Comparison of ENCODE assay signal across 8 cellular contexts in genomic region chr5:175951339-175951969, GRCh38. TPM values are rescaled to one million over a fixed set of nuclear protein-coding genes. Genes with fewer than 3 reads are reported as not detected.
DNase-seq lines count a peak whose midpoint lies in the region; ATAC-seq and TF ChIP-seq lines count a peak whose summit lies in the region.
"Not testable (repeated sequence)": the region's sequence is repeated elsewhere in the genome, so short reads cannot be mapped to it uniquely, and the experiment has no call there.

No MANE protein-coding gene starts in this region.

- TF ChIP-seq POLR2A in body of pancreas (IDR thresholded peaks at IDR 0.05), result not testable (repeated sequence)

- H3K4me1 ChIP-seq in CD4-positive, CD25-positive, alpha-beta regulatory T cell (ENCODE audit: control insufficient read depth, insufficient read depth, low read length, poor library complexity, severe bottlenecking); body of pancreas; right cardiac atrium (ENCODE audit: control insufficient read depth, insufficient read depth, low read length): not testable (repeated sequence)

- not testable (repeated sequence) for H3K27me3 Mint-ChIP-seq in CD4-positive, CD25-positive, alpha-beta regulatory T cell; osteocyte (ENCODE audit: unreplicated experiment)

- peak; percentile 81 to 84 for ATAC-seq in CD4-positive, CD25-positive, alpha-beta regulatory T cell (ENCODE audit: low read depth in 2 of 2)
- ATAC-seq in GM19397 (IDR thresholded peaks at IDR 0.05; ENCODE audit: unreplicated experiment), result peak; percentile 48
- peak; percentile 55 for ATAC-seq in HG02571 (IDR thresholded peaks at IDR 0.05; ENCODE audit: unreplicated experiment)
- ATAC-seq in HG03175 (IDR thresholded peaks at IDR 0.05; ENCODE audit: unreplicated experiment), result peak; percentile 80
- ATAC-seq in body of pancreas, result peak; percentile 85
- peak; percentile 80 to 86 for ATAC-seq in right cardiac atrium

- not testable (repeated sequence) for H3K27me3 ChIP-seq in CD4-positive, CD25-positive, alpha-beta regulatory T cell (ENCODE audit: control insufficient read depth, insufficient read depth, low read length); body of pancreas; right cardiac atrium (ENCODE audit: control insufficient read depth, insufficient read depth)

- 93% methylated on average over 3 of the region's 12 CpGs; no CpG with 5 or more reads in 1 of the 2 donors for WGBS in body of pancreas, 2 donors
- WGBS in right cardiac atrium, result no CpG with 5 or more reads among the region's 12 CpGs

- H3K27ac ChIP-seq in CD4-positive, CD25-positive, alpha-beta regulatory T cell (ENCODE audit: insufficient read depth, low read length, poor library complexity, severe bottlenecking); body of pancreas; right cardiac atrium (ENCODE audit: low read length): not testable (repeated sequence)

- DNase-seq in CD4-positive, CD25-positive, alpha-beta regulatory T cell; body of pancreas; right cardiac atrium; osteocyte (ENCODE audit: extremely low spot score, unreplicated experiment): not testable (repeated sequence)
- peak; percentile 1 for DNase-seq in T follicular helper cell (ENCODE audit: low read depth)

- intact Hi-C loops in body of pancreas (cut with DNase I); right cardiac atrium (cut with DNase I): not testable (repeated sequence)

- TF ChIP-seq CTCF in body of pancreas (IDR thresholded peaks at IDR 0.05), result not testable (repeated sequence)
- TF ChIP-seq CTCF in osteocyte (IDR thresholded peaks at IDR 0.05), result peak; percentile 29

- not testable (repeated sequence) for H3K4me1 Mint-ChIP-seq in CD4-positive, CD25-positive, alpha-beta regulatory T cell; osteocyte (ENCODE audit: unreplicated experiment)

- H3K27ac Mint-ChIP-seq in CD4-positive, CD25-positive, alpha-beta regulatory T cell; osteocyte (ENCODE audit: unreplicated experiment): not testable (repeated sequence)

- not testable (repeated sequence) for H3K36me3 Mint-ChIP-seq in CD4-positive, CD25-positive, alpha-beta regulatory T cell; osteocyte (ENCODE audit: unreplicated experiment)

- not testable (repeated sequence) for H3K36me3 ChIP-seq in CD4-positive, CD25-positive, alpha-beta regulatory T cell (ENCODE audit: control insufficient read depth, insufficient read depth, low read length); body of pancreas (replicated peaks in 1 of 2; ENCODE audit: insufficient read depth in 1 of 2, low read depth in 2 of 2)

- not testable (repeated sequence) for H3K4me3 ChIP-seq in CD4-positive, CD25-positive, alpha-beta regulatory T cell (ENCODE audit: low read depth, low read length); body of pancreas; right cardiac atrium (ENCODE audit: low read length)

- not testable (repeated sequence) for H3K9me3 Mint-ChIP-seq in CD4-positive, CD25-positive, alpha-beta regulatory T cell; osteocyte (ENCODE audit: unreplicated experiment)

- H3K9me3 ChIP-seq in CD4-positive, CD25-positive, alpha-beta regulatory T cell (ENCODE audit: control insufficient read depth in 2 of 2, low read length in 2 of 2); body of pancreas; right cardiac atrium (ENCODE audit: control insufficient read depth, low read length): not testable (repeated sequence)

- H3K4me3 Mint-ChIP-seq in CD4-positive, CD25-positive, alpha-beta regulatory T cell; osteocyte (ENCODE audit: unreplicated experiment): not testable (repeated sequence)

RNA-seq across cellular contexts. Expression of gene THOC3, which starts 16.7 kb away (rescaled TPM):
- total RNA-seq in CD4-positive, CD25-positive, alpha-beta regulatory T cell, result 70.6 TPM
- polyA plus RNA-seq in CD4-positive, CD25-positive, alpha-beta regulatory T cell, result 100 to 1,000 TPM; 101 to 199 (median 148) TPM
- total RNA-seq in body of pancreas (10 to 100 TPM; 18.9 to 26.0 TPM), right cardiac atrium (10 to 100 TPM in 3 of 4 donors, 1 to 10 TPM in 1; 5.9 to 14.2 (median 11.4) TPM), osteocyte (34.6 and 34.8 TPM in 2 replicates)
- 5.6 TPM for polyA plus RNA-seq in right cardiac atrium
